In genomic region chr13:110885966-110886365, GRCh38 we compare ENCODE assay signal across 15 cellular contexts. TPM values are rescaled to one million over a fixed set of nuclear protein-coding genes. Genes with fewer than 3 reads are reported as not detected.
DNase-seq lines count a peak whose midpoint lies in the region; ATAC-seq and TF ChIP-seq lines count a peak whose summit lies in the region.
"Had no signal": no experiment of that assay in that cellular context is flagged by ENCODE, and none has a peak within 500 bp of the region (broad histone marks: within the 10 kb centered on the region; RNA-seq: fewer than 3 reads in every experiment).

No MANE protein-coding gene starts in this region.

- H3K4me1 ChIP-seq in cardiac muscle cell (ENCODE audit: low read depth) (no peaks in the 10 kb centered on the region), right atrium auricular region (peaks cover 0 to 11% of the 10 kb centered on the region in 2 donors), mesendoderm (ENCODE audit: control insufficient read depth, low read depth, low read length) (no peaks in the 10 kb centered on the region), suprapubic skin (peaks cover 3% of the 10 kb centered on the region)
- H3K4me1 ChIP-seq: parathyroid adenoma had no signal

- TF ChIP-seq POLR2A in suprapubic skin (IDR thresholded peaks at IDR 0.05) = no peak

- H3K9me3 Mint-ChIP-seq in activated T-helper 17 cell treated with anti-CD3 and anti-CD28 coated beads, Interleukin-2, amount 50 U/mL, for 72 hours = no peaks in the 10 kb centered on the region
- H3K9me3 Mint-ChIP-seq: stimulated activated naive CD8-positive, alpha-beta T cell treated with anti-CD3 and anti-CD28 coated beads, Interleukin-15, amount 100 ng/mL, for 72 hours had no signal

- no peak overlapping the region for H3K4me3 Mint-ChIP-seq in activated T-helper 17 cell treated with anti-CD3 and anti-CD28 coated beads, Interleukin-2, amount 50 U/mL, for 72 hours
- H3K4me3 Mint-ChIP-seq: stimulated activated naive CD8-positive, alpha-beta T cell treated with anti-CD3 and anti-CD28 coated beads, Interleukin-15, amount 100 ng/mL, for 72 hours had no signal

- H3K27me3 ChIP-seq in cardiac muscle cell (no peaks in the 10 kb centered on the region), right atrium auricular region (no peaks in the 10 kb centered on the region), mesendoderm (ENCODE audit: insufficient read depth, low read length, poor library complexity) (no peaks in the 10 kb centered on the region), suprapubic skin (no peaks in the 10 kb centered on the region)

- no peak overlapping the region for H4K8ac ChIP-seq in mesendoderm (ENCODE audit: low read depth, low read length)

- no peak overlapping the region for H2BK15ac ChIP-seq in mesendoderm (replicated peaks; ENCODE audit: low read depth)

- no peak overlapping the region for H4K5ac ChIP-seq in mesendoderm (ENCODE audit: low read length)

- TF ChIP-seq EP300 in suprapubic skin (IDR thresholded peaks at IDR 0.05) = no peak

- peaks cover 3% of the 10 kb centered on the region for H3K36me3 ChIP-seq in cardiac muscle cell
- no peaks in the 10 kb centered on the region for H3K36me3 ChIP-seq in right atrium auricular region
- H3K36me3 ChIP-seq in mesendoderm (ENCODE audit: control insufficient read depth, insufficient read depth, low read length) = no peaks in the 10 kb centered on the region
- H3K36me3 ChIP-seq in suprapubic skin = no peaks in the 10 kb centered on the region

- no peak overlapping the region for H3K4ac ChIP-seq in mesendoderm (ENCODE audit: low read depth, low read length)

- H3K56ac ChIP-seq in mesendoderm (ENCODE audit: low read length) = no peak overlapping the region

- H3K4me1 Mint-ChIP-seq in activated T-helper 17 cell treated with anti-CD3 and anti-CD28 coated beads, Interleukin-2, amount 50 U/mL, for 72 hours = peaks cover 11% of the 10 kb centered on the region

- no peak overlapping the region for H3K4me2 ChIP-seq in mesendoderm (ENCODE audit: low read length)

- H3K23ac ChIP-seq in mesendoderm (ENCODE audit: low read length) = no peak overlapping the region

- no CpG with 5 or more reads among the region's 5 CpGs for WGBS in mesendoderm (ENCODE audit: extremely low coverage, insufficient coverage, low lambda C conversion rate)
- 39% methylated on average over 5 of the region's 5 CpGs for WGBS in suprapubic skin

- H2BK120ac ChIP-seq in mesendoderm (ENCODE audit: low read depth, low read length) = no peak overlapping the region

- H2BK5ac ChIP-seq in mesendoderm (ENCODE audit: low read length) = no peak overlapping the region

- H3K9me3 ChIP-seq in cardiac muscle cell (ENCODE audit: low read depth) (no peaks in the 10 kb centered on the region), right atrium auricular region (no peaks in the 10 kb centered on the region), suprapubic skin (no peaks in the 10 kb centered on the region)

- no peak for ATAC-seq in activated T-helper 17 cell treated with anti-CD3 and anti-CD28 coated beads, Interleukin-2, amount 50 U/mL, for 72 hours (replicated peaks)
- ATAC-seq in GM21360 (IDR thresholded peaks at IDR 0.05; ENCODE audit: unreplicated experiment) = no peak
- ATAC-seq: stimulated activated naive CD8-positive, alpha-beta T cell treated with anti-CD3 and anti-CD28 coated beads, Interleukin-15, amount 100 ng/mL, for 72 hours had no signal

- DNase-seq in cardiac muscle cell (ENCODE audit: low read depth in 1 of 2, low spot score in 1 of 2) (no peak), right atrium auricular region (ENCODE audit: low spot score) (no peak), mesendoderm (peak; percentile 73), NCI-H226 (no peak), suprapubic skin (ENCODE audit: low spot score in 2 of 2) (no peak), Ammon's horn (ENCODE audit: low spot score) (no peak)
- DNase-seq: activated CD4-positive, CD25-positive, alpha-beta regulatory T cell; activated gamma-delta T cell; NCI-H1436 treated with DMSO at 0.1 percent for 48 hours; NCI-H524 treated with DMSO at 0.1 percent for 48 hours; stimulated activated naive CD8-positive, alpha-beta T cell treated with anti-CD3 and anti-CD28 coated beads, Interleukin-15, amount 100 ng/mL, for 72 hours; T-helper 1 cell had no signal

- H3K79me1 ChIP-seq in mesendoderm (ENCODE audit: low read length) = no peaks in the 10 kb centered on the region

- H3K18ac ChIP-seq in mesendoderm (ENCODE audit: low read length) = no peak overlapping the region

- H3K27ac ChIP-seq in cardiac muscle cell = no peak overlapping the region
- H3K27ac ChIP-seq in right atrium auricular region = no peak overlapping the region
- no peak overlapping the region for H3K27ac ChIP-seq in mesendoderm (ENCODE audit: low read depth, low read length)
- no peak overlapping the region for H3K27ac ChIP-seq in suprapubic skin
- H3K27ac ChIP-seq: parathyroid adenoma had no signal

- peaks cover 18% of the 10 kb centered on the region for H3K36me3 Mint-ChIP-seq in activated T-helper 17 cell treated with anti-CD3 and anti-CD28 coated beads, Interleukin-2, amount 50 U/mL, for 72 hours (ENCODE audit: low read depth)

- TF ChIP-seq CTCF in cardiac muscle cell (IDR thresholded peaks at IDR 0.05; ENCODE audit: low read depth, low read length) = peak; percentile 2
- peak in 1 of 2 donors; percentile 16 for TF ChIP-seq CTCF in right atrium auricular region (IDR thresholded peaks at IDR 0.05)
- TF ChIP-seq CTCF in suprapubic skin (IDR thresholded peaks at IDR 0.05) = no peak

- H3K9ac ChIP-seq in mesendoderm (ENCODE audit: low read length) = no peak overlapping the region
- H3K9ac ChIP-seq: parathyroid adenoma had no signal

- no peak overlapping the region for H2AK5ac ChIP-seq in mesendoderm (ENCODE audit: low read length)

- no peaks in the 10 kb centered on the region for H3K79me2 ChIP-seq in mesendoderm (ENCODE audit: control insufficient read depth, insufficient read depth, low read length)
- H3K79me2 ChIP-seq: parathyroid adenoma had no signal

- H3K27me3 Mint-ChIP-seq in activated T-helper 17 cell treated with anti-CD3 and anti-CD28 coated beads, Interleukin-2, amount 50 U/mL, for 72 hours = no peaks in the 10 kb centered on the region
- H3K27me3 Mint-ChIP-seq: stimulated activated naive CD8-positive, alpha-beta T cell treated with anti-CD3 and anti-CD28 coated beads, Interleukin-15, amount 100 ng/mL, for 72 hours had no signal

- H3K27ac Mint-ChIP-seq in activated T-helper 17 cell treated with anti-CD3 and anti-CD28 coated beads, Interleukin-2, amount 50 U/mL, for 72 hours = peak overlapping the region; percentile 31
- H3K27ac Mint-ChIP-seq: stimulated activated naive CD8-positive, alpha-beta T cell treated with anti-CD3 and anti-CD28 coated beads, Interleukin-15, amount 100 ng/mL, for 72 hours had no signal

- H3K4me3 ChIP-seq in cardiac muscle cell = no peak overlapping the region
- H3K4me3 ChIP-seq in right atrium auricular region = no peak overlapping the region
- H3K4me3 ChIP-seq in mesendoderm (ENCODE audit: low read length) = no peak overlapping the region
- H3K4me3 ChIP-seq in suprapubic skin = no peak overlapping the region

RNA-seq across cellular contexts. Expression of gene ANKRD10, which starts 28.9 kb away (rescaled TPM):
- total RNA-seq in cardiac muscle cell (125 and 191 TPM in 2 replicates), right atrium auricular region (10 to 100 TPM; 46.2 to 47.5 TPM), suprapubic skin (10 to 100 TPM; 39.5 to 94.4 (median 56.2) TPM)
- polyA plus RNA-seq in cardiac muscle cell = 127 and 142 TPM in 2 replicates
- 100 to 1,000 TPM; 180 to 207 TPM for total RNA-seq in activated T-helper 17 cell treated with anti-CD3 and anti-CD28 coated beads, Interleukin-2, amount 50 U/mL, for 72 hours
- 49.3 TPM for polyA plus RNA-seq in mesendoderm (2013, experiment 1 of 2)
- polyA plus RNA-seq in mesendoderm (2013, experiment 2 of 2) = 49.3 TPM
